In genomic region chr12:116876151-116876869, GRCh38 we compare ENCODE assay signal across 15 cellular contexts. TPM values are rescaled to one million over a fixed set of nuclear protein-coding genes. Genes with fewer than 3 reads are reported as not detected.
DNase-seq lines count a peak whose midpoint lies in the region; ATAC-seq and TF ChIP-seq lines count a peak whose summit lies in the region.
"Had no signal": no experiment of that assay in that cellular context is flagged by ENCODE, and none has a peak within 500 bp of the region (broad histone marks: within the 10 kb centered on the region; RNA-seq: fewer than 3 reads in every experiment).

No MANE protein-coding gene starts in this region.

- DNase-seq in DMS 273 (lab: John Stamatoyannopoulos, UW; ENCODE audit: unreplicated experiment) (peak; percentile 94), NCI-H446 (lab: John Stamatoyannopoulos, UW) (peak; percentile 58 to 82), glutamatergic neuron (peak; percentile 67), neural progenitor cell (ENCODE audit: low spot score) (peak; percentile 82), midbrain (lab: John Stamatoyannopoulos, UW) (no peak), HT-29 (ENCODE audit: low spot score) (no peak), ureter (ENCODE audit: low spot score) (no peak)
- no peak for DNase-seq in stimulated activated naive B cell treated with anti-CD40 and anti-IgM and Interleukin-4, amounts not matched to agents 10 μg/mL and 1 μg/mL and 100 μg/mL, for 72 hours
- DNase-seq: HFFc6; mammary epithelial cell; NCI-H1105; stimulated activated naive CD4-positive, alpha-beta T cell had no signal

- H3K27me3 ChIP-seq in neural progenitor cell: peaks cover 49% of the 10 kb centered on the region

- peaks cover 30% of the 10 kb centered on the region for H3K4me1 ChIP-seq in neural progenitor cell

- H3F3A ChIP-seq in neural progenitor cell (ENCODE audit: low read depth): peaks cover 39% of the 10 kb centered on the region

- H3K27me3 Mint-ChIP-seq in glutamatergic neuron (ENCODE audit: unreplicated experiment) (peaks cover 32% of the 10 kb centered on the region), neural progenitor cell (ENCODE audit: insufficient read depth, low read depth) (peaks cover 47% of the 10 kb centered on the region)
- H3K27me3 Mint-ChIP-seq in stimulated activated naive B cell treated with anti-CD40 and anti-IgM and Interleukin-4, amounts not matched to agents 10 μg/mL and 1 μg/mL and 100 μg/mL, for 72 hours: peaks cover 25 to 30% of the 10 kb centered on the region in 2 donors

- H3K27ac ChIP-seq in neural progenitor cell: no peak overlapping the region

- ATAC-seq in stimulated activated naive B cell treated with anti-CD40 and anti-IgM and Interleukin-4, amounts not matched to agents 10 μg/mL and 1 μg/mL and 100 μg/mL, for 72 hours (replicated peaks): no peak
- ATAC-seq: activated T-helper 17 cell treated with anti-CD3 and anti-CD28 coated beads, Interleukin-2, amount 50 U/mL, for 72 hours; K562 had no signal

- H2AFZ ChIP-seq in neural progenitor cell (replicated peaks): peak overlapping the region; percentile 1

- H3K4me2 ChIP-seq in neural progenitor cell: peak overlapping the region; percentile 67

- peaks cover 22% of the 10 kb centered on the region for H4K20me1 ChIP-seq in neural progenitor cell (ENCODE audit: low read depth)

- TF ChIP-seq CTCF in glutamatergic neuron (IDR thresholded peaks at IDR 0.05; ENCODE audit: partially characterized antibody, unreplicated experiment) (no peak), neural progenitor cell (IDR thresholded peaks at IDR 0.05) (no peak)

- no peak overlapping the region for H3K9ac ChIP-seq in neural progenitor cell

- H3K9me3 ChIP-seq in neural progenitor cell (ENCODE audit: low read depth): no peaks in the 10 kb centered on the region

- peaks cover 20% of the 10 kb centered on the region for H3K4me1 Mint-ChIP-seq in glutamatergic neuron (ENCODE audit: low read depth, unreplicated experiment)
- H3K4me1 Mint-ChIP-seq in neural progenitor cell: peaks cover 35% of the 10 kb centered on the region
- peaks cover 18 to 28% of the 10 kb centered on the region in 2 donors for H3K4me1 Mint-ChIP-seq in stimulated activated naive B cell treated with anti-CD40 and anti-IgM and Interleukin-4, amounts not matched to agents 10 μg/mL and 1 μg/mL and 100 μg/mL, for 72 hours

- H3K36me3 ChIP-seq in neural progenitor cell: no peaks in the 10 kb centered on the region

- H3K4me3 ChIP-seq in neural progenitor cell: peak overlapping the region; percentile 29
- H3K4me3 ChIP-seq: K562 had no signal

- H3K4me3 Mint-ChIP-seq in glutamatergic neuron (ENCODE audit: unreplicated experiment): peak overlapping the region; percentile 70
- peak overlapping the region; percentile 75 for H3K4me3 Mint-ChIP-seq in neural progenitor cell
- no peak overlapping the region for H3K4me3 Mint-ChIP-seq in stimulated activated naive B cell treated with anti-CD40 and anti-IgM and Interleukin-4, amounts not matched to agents 10 μg/mL and 1 μg/mL and 100 μg/mL, for 72 hours
- H3K4me3 Mint-ChIP-seq: activated T-helper 17 cell treated with anti-CD3 and anti-CD28 coated beads, Interleukin-2, amount 50 U/mL, for 72 hours; central memory CD8-positive, alpha-beta T cell; HFFc6 had no signal

- H3K9me3 Mint-ChIP-seq in glutamatergic neuron (ENCODE audit: unreplicated experiment): peaks cover 12% of the 10 kb centered on the region
- peaks cover 5% of the 10 kb centered on the region for H3K9me3 Mint-ChIP-seq in neural progenitor cell
- H3K9me3 Mint-ChIP-seq in stimulated activated naive B cell treated with anti-CD40 and anti-IgM and Interleukin-4, amounts not matched to agents 10 μg/mL and 1 μg/mL and 100 μg/mL, for 72 hours: peaks cover 3 to 6% of the 10 kb centered on the region in 2 donors
- H3K9me3 Mint-ChIP-seq: activated T-helper 17 cell treated with anti-CD3 and anti-CD28 coated beads, Interleukin-2, amount 50 U/mL, for 72 hours; central memory CD8-positive, alpha-beta T cell had no signal

- no peaks in the 10 kb centered on the region for H3K79me2 ChIP-seq in neural progenitor cell (ENCODE audit: low read depth)

- H3K36me3 Mint-ChIP-seq in glutamatergic neuron (ENCODE audit: unreplicated experiment) (no peaks in the 10 kb centered on the region), neural progenitor cell (no peaks in the 10 kb centered on the region)
- H3K36me3 Mint-ChIP-seq in stimulated activated naive B cell treated with anti-CD40 and anti-IgM and Interleukin-4, amounts not matched to agents 10 μg/mL and 1 μg/mL and 100 μg/mL, for 72 hours: peaks cover 0 to 4% of the 10 kb centered on the region in 2 donors

- H3K27ac Mint-ChIP-seq in glutamatergic neuron (ENCODE audit: unreplicated experiment) (peak overlapping the region; percentile 28), neural progenitor cell (peak overlapping the region; percentile 29)
- H3K27ac Mint-ChIP-seq in stimulated activated naive B cell treated with anti-CD40 and anti-IgM and Interleukin-4, amounts not matched to agents 10 μg/mL and 1 μg/mL and 100 μg/mL, for 72 hours: no peak overlapping the region
- H3K27ac Mint-ChIP-seq: activated T-helper 17 cell treated with anti-CD3 and anti-CD28 coated beads, Interleukin-2, amount 50 U/mL, for 72 hours; HFFc6 had no signal

RNA-seq across cellular contexts. Expression of gene HRK, which starts 4.9 kb away (rescaled TPM):
- 2.4 TPM for total RNA-seq in glutamatergic neuron (ENCODE audit: unreplicated experiment)
- 0.06 TPM in 1 of 2 replicates, not detected in the other for total RNA-seq in neural progenitor cell (ENCODE audit: low replicate concordance)
- total RNA-seq in HT-29 (2014; rRNA removed; shearing (Covaris generic)): not detected in 2 replicates
- 0.16 TPM for total RNA-seq in ureter
- total RNA-seq: activated T-helper 17 cell treated with anti-CD3 and anti-CD28 coated beads, Interleukin-2, amount 50 U/mL, for 72 hours; HFFc6 had no signal

RNA-seq across cellular contexts. Expression of gene FBXW8, which starts 34.4 kb away (rescaled TPM):
- total RNA-seq in glutamatergic neuron (ENCODE audit: unreplicated experiment) (16.2 TPM), neural progenitor cell (ENCODE audit: low replicate concordance) (20.7 and 27.2 TPM in 2 replicates), ureter (32.0 TPM)
- 10.0 and 13.1 TPM in 2 replicates for total RNA-seq in HT-29 (2014; rRNA removed; shearing (Covaris generic))

Comparison
In these comparisons a context has a peak if more than half of its experiments do, and no peak if none do; other contexts are left out.
1. DNase-seq: peak in DMS 273 (single experiment), NCI-H446 (2 of 2), glutamatergic neuron (single experiment) and neural progenitor cell (single experiment); none in midbrain (single experiment), stimulated activated naive B cell treated with anti-CD40 and anti-IgM and Interleukin-4, amounts not matched to agents 10 μg/mL and 1 μg/mL and 100 μg/mL, for 72 hours (single experiment), HT-29 (single experiment) and ureter (single experiment).
2. H3K4me3 Mint-ChIP-seq: peak in glutamatergic neuron (single experiment) and neural progenitor cell (single experiment); none in stimulated activated naive B cell treated with anti-CD40 and anti-IgM and Interleukin-4, amounts not matched to agents 10 μg/mL and 1 μg/mL and 100 μg/mL, for 72 hours (0 of 2).